ENCODE assay signal across 12 cellular contexts in genomic region chr1:157595356-157595755, GRCh38. TPM values are rescaled to one million over a fixed set of nuclear protein-coding genes. Genes with fewer than 3 reads are reported as not detected.
A peak's percentile ranks its signal among the peaks of the same experiment; 100 is the strongest.
DNase-seq lines count a peak whose midpoint lies in the region; ATAC-seq, FAIRE-seq and TF ChIP-seq lines count a peak whose summit lies in the region.
"Had no signal": no experiment of that assay in that cellular context is flagged by ENCODE, and none has a peak within 500 bp of the region (broad histone marks: within the 10 kb centered on the region; RNA-seq: fewer than 3 reads in every experiment).

No MANE protein-coding gene starts in this region.

- no peak overlapping the region for H2BK12ac ChIP-seq in neuronal stem cell (ENCODE audit: low read length)

- H3K4me1 ChIP-seq in Karpas-422 (ENCODE audit: low read length): peaks cover 20% of the 10 kb centered on the region
- no peaks in the 10 kb centered on the region for H3K4me1 ChIP-seq in body of pancreas
- H3K4me1 ChIP-seq in neuronal stem cell (ENCODE audit: control insufficient read depth in 2 of 2, insufficient read depth in 1 of 2, low read depth in 1 of 2, low read length in 2 of 2): no peaks in the 10 kb centered on the region

- no peaks in the 10 kb centered on the region for H3K9me2 ChIP-seq in Karpas-422 (replicated peaks; ENCODE audit: insufficient read depth, low read length)

- H3K27ac ChIP-seq in Karpas-422 (ENCODE audit: low read length): no peak overlapping the region
- no peak overlapping the region for H3K27ac ChIP-seq in body of pancreas
- H3K27ac ChIP-seq in neuronal stem cell (replicated peaks; ENCODE audit: low read length): no peak overlapping the region

- intact Hi-C loops in natural killer cell (cut with micrococcal nuclease): no loop called here
- intact Hi-C loops in body of pancreas (cut with DNase I): no loop called here

- H3K23ac ChIP-seq in neuronal stem cell (ENCODE audit: low read depth, low read length, poor library complexity): no peak overlapping the region

- no peak overlapping the region for H2BK120ac ChIP-seq in neuronal stem cell (ENCODE audit: low read depth, low read length)

- no peak overlapping the region for H4K91ac ChIP-seq in neuronal stem cell (ENCODE audit: low read depth, low read length, poor library complexity)

- DNase-seq in Karpas-422 (peak; percentile 50), natural killer cell (no peak), body of pancreas (no peak), NCI-H1105 treated with DMSO at 0.1 percent for 48 hours (lab: John Stamatoyannopoulos, UW) (no peak), neuronal stem cell (ENCODE audit: low spot score) (no peak), HTR-8/SVneo (ENCODE audit: insufficient read length, low spot score) (no peak)
- DNase-seq: amniotic stem cell; NCI-H1417; stimulated activated CD4-positive, alpha-beta T cell treated with anti-CD3 and anti-CD28 coated beads, Interleukin-4, amount 100 ng/mL, for 1 hour; T1000 had no signal

- 43 to 77% methylated on average over 2 of the region's 2 CpGs for WGBS in body of pancreas, 2 donors
- no CpG with 5 or more reads among the region's 2 CpGs for WGBS in neuronal stem cell (ENCODE audit: extremely low coverage in 2 of 2, insufficient read length in 2 of 2, insufficient replicate concordance in 1 of 2), 2 donors

- H3K9ac ChIP-seq in Karpas-422 (ENCODE audit: low read length) (no peak overlapping the region), neuronal stem cell (ENCODE audit: low read depth, low read length, poor library complexity) (no peak overlapping the region)

- H3K9me3 ChIP-seq in Karpas-422 (ENCODE audit: low read length) (no peaks in the 10 kb centered on the region), body of pancreas (no peaks in the 10 kb centered on the region), neuronal stem cell (replicated peaks in 1 of 2; ENCODE audit: control insufficient read depth in 2 of 2, insufficient read depth in 1 of 2, low read depth in 1 of 2, low read length in 2 of 2) (no peaks in the 10 kb centered on the region)

- H3K9me3 Mint-ChIP-seq in natural killer cell: no peaks in the 10 kb centered on the region

- TF ChIP-seq POLR2A in body of pancreas (IDR thresholded peaks at IDR 0.05): no peak

- no peak for FAIRE-seq in HTR-8/SVneo (lab: Jason Lieb, UNC)

- H3K18ac ChIP-seq in neuronal stem cell (ENCODE audit: low read length): no peak overlapping the region

- no peaks in the 10 kb centered on the region for H4K20me1 ChIP-seq in Karpas-422 (ENCODE audit: insufficient read depth, low read depth, low read length)

- no peak overlapping the region for H3K14ac ChIP-seq in neuronal stem cell (ENCODE audit: low read length)

- no peak overlapping the region for H4K8ac ChIP-seq in neuronal stem cell (ENCODE audit: low read depth, low read length)

- H2AFZ ChIP-seq in Karpas-422 (ENCODE audit: low read length): no peak overlapping the region
- H2AFZ ChIP-seq in neuronal stem cell (ENCODE audit: low read length): no peak overlapping the region

- peaks cover 9 to 17% of the 10 kb centered on the region in 2 donors for H3K4me1 Mint-ChIP-seq in natural killer cell

- no peaks in the 10 kb centered on the region for H3K36me3 Mint-ChIP-seq in natural killer cell

- H3K27me3 Mint-ChIP-seq in natural killer cell (ENCODE audit: low read depth in 2 of 2): no peaks in the 10 kb centered on the region

- H3K27me3 ChIP-seq in Karpas-422 (ENCODE audit: low read length) (no peaks in the 10 kb centered on the region), body of pancreas (no peaks in the 10 kb centered on the region), neuronal stem cell (ENCODE audit: control insufficient read depth in 3 of 3, insufficient read depth in 3 of 3, low read depth in 1 of 3, low read length in 3 of 3) (no peaks in the 10 kb centered on the region)

- H3K36me3 ChIP-seq in Karpas-422 (ENCODE audit: insufficient read depth, low read length): no peaks in the 10 kb centered on the region
- no peaks in the 10 kb centered on the region for H3K36me3 ChIP-seq in body of pancreas (replicated peaks in 1 of 2; ENCODE audit: insufficient read depth in 1 of 2, low read depth in 2 of 2)
- H3K36me3 ChIP-seq in neuronal stem cell (replicated peaks in 1 of 2; ENCODE audit: control insufficient read depth in 2 of 2, insufficient read depth in 2 of 2, low read length in 2 of 2): no peaks in the 10 kb centered on the region

- H3K79me2 ChIP-seq in Karpas-422 (ENCODE audit: low read length): no peaks in the 10 kb centered on the region

- no peak overlapping the region for H2AK5ac ChIP-seq in neuronal stem cell (ENCODE audit: low read depth, low read length)

- TF ChIP-seq CTCF in natural killer cell (IDR thresholded peaks at IDR 0.05) (no peak), body of pancreas (IDR thresholded peaks at IDR 0.05) (no peak)

- H3K4me3 ChIP-seq in Karpas-422 (ENCODE audit: low read length) (no peak overlapping the region), body of pancreas (no peak overlapping the region), neuronal stem cell (ENCODE audit: low read length in 2 of 2) (no peak overlapping the region)

- H2BK15ac ChIP-seq in neuronal stem cell (ENCODE audit: low read length): no peak overlapping the region

- ATAC-seq in GM19025 (IDR thresholded peaks at IDR 0.05; ENCODE audit: low read depth, unreplicated experiment) (peak; percentile 63), HG02798 (IDR thresholded peaks at IDR 0.05; ENCODE audit: poor library complexity, unreplicated experiment) (peak; percentile 81), natural killer cell (peak in 2 of 3 donors; percentile 35 to 39), body of pancreas (no peak)

- no peak overlapping the region for H3K4me2 ChIP-seq in Karpas-422 (ENCODE audit: low read depth, low read length, poor library complexity, severe bottlenecking)
- H3K4me2 ChIP-seq in neuronal stem cell (ENCODE audit: insufficient read depth, low read length, poor library complexity, severe bottlenecking): no peak overlapping the region

- no peaks in the 10 kb centered on the region for H3K79me1 ChIP-seq in neuronal stem cell (ENCODE audit: low read depth, low read length)

- H3K4ac ChIP-seq in neuronal stem cell (ENCODE audit: low read length): no peak overlapping the region

- no peak overlapping the region for H2BK5ac ChIP-seq in neuronal stem cell (ENCODE audit: low read length)

- H3K4me3 Mint-ChIP-seq in natural killer cell: no peak overlapping the region

- H3K27ac Mint-ChIP-seq in natural killer cell: no peak overlapping the region

RNA-seq across cellular contexts. Expression of gene FCRL4, which starts 2.5 kb away (rescaled TPM):
- 0.11 TPM in 1 of 2 replicates, not detected in the other for total RNA-seq in Karpas-422 (2014; rRNA removed; shearing (Covaris generic); ENCODE audit: low replicate concordance)
- total RNA-seq in natural killer cell (not detected), body of pancreas (not detected)
- polyA plus RNA-seq in neuronal stem cell (2013, experiment 1 of 2): not detected
- not detected for polyA plus RNA-seq in neuronal stem cell (2013, experiment 2 of 2)

RNA-seq across cellular contexts. Expression of gene FCRL5, which starts 43.0 kb away (rescaled TPM):
- 0.93 and 0.97 TPM in 2 replicates for total RNA-seq in Karpas-422 (2014; rRNA removed; shearing (Covaris generic); ENCODE audit: low replicate concordance)
- total RNA-seq in natural killer cell (1 to 10 TPM in 1 of 3 donors, under 1 TPM in 2; 0.23 to 3.6 (median 0.54) TPM), body of pancreas (under 1 TPM; 0.33 to 0.52 TPM)
- polyA plus RNA-seq in neuronal stem cell (2013, experiment 1 of 2): not detected
- polyA plus RNA-seq in neuronal stem cell (2013, experiment 2 of 2): not detected
